In genomic region chr7:159026271-159027047, GRCh38 we compare ENCODE assay signal across 14 cellular contexts.
DNase-seq lines count a peak whose midpoint lies in the region; ATAC-seq and TF ChIP-seq lines count a peak whose summit lies in the region.
"Had no signal": no experiment of that assay in that cellular context is flagged by ENCODE, and none has a peak within 500 bp of the region (broad histone marks: within the 10 kb centered on the region; RNA-seq: fewer than 3 reads in every experiment).

No MANE protein-coding gene starts in this region.

- H3K4me3 Mint-ChIP-seq in GM23338, result no peak overlapping the region
- no peak overlapping the region for H3K4me3 Mint-ChIP-seq in activated naive CD8-positive, alpha-beta T cell treated with anti-CD3 and anti-CD28 coated beads, Interleukin-2, amount 50 U/mL, for 24 hours

- H3K27ac ChIP-seq in BLaER1 (no peak overlapping the region), GM23338 (ENCODE audit: low read depth) (no peak overlapping the region), substantia nigra (ENCODE audit: low read depth, low read length, poor library complexity, severe bottlenecking) (no peak overlapping the region)
- H3K27ac ChIP-seq: SJSA1 had no signal

- H3K4me3 ChIP-seq in BLaER1 (no peak overlapping the region), GM23338 (no peak overlapping the region)
- H3K4me3 ChIP-seq: SJSA1 had no signal

- peaks cover 13% of the 10 kb centered on the region for H3K27me3 Mint-ChIP-seq in GM23338 (ENCODE audit: insufficient read depth, low read depth, poor library complexity)
- H3K27me3 Mint-ChIP-seq in activated naive CD8-positive, alpha-beta T cell treated with anti-CD3 and anti-CD28 coated beads, Interleukin-2, amount 50 U/mL, for 24 hours, result peaks cover 26% of the 10 kb centered on the region

- H3K4me1 ChIP-seq in BLaER1 (peaks cover 77% of the 10 kb centered on the region), GM23338 (ENCODE audit: insufficient read depth) (no peaks in the 10 kb centered on the region; the same call in 1 of the 2 replicates)

- H4K20me1 ChIP-seq in BLaER1 (no peaks in the 10 kb centered on the region; the same call in 1 of the 2 replicates), GM23338 (replicated peaks; ENCODE audit: insufficient read depth) (no peaks in the 10 kb centered on the region)

- no peaks in the 10 kb centered on the region for H3K9me3 ChIP-seq in BLaER1
- H3K9me3 ChIP-seq: SJSA1 had no signal

- no peak overlapping the region for H3K9ac ChIP-seq in BLaER1

- peaks cover 70% of the 10 kb centered on the region for H3K9me3 Mint-ChIP-seq in GM23338
- no peaks in the 10 kb centered on the region for H3K9me3 Mint-ChIP-seq in activated naive CD8-positive, alpha-beta T cell treated with anti-CD3 and anti-CD28 coated beads, Interleukin-2, amount 50 U/mL, for 24 hours

- H3K27me3 ChIP-seq in BLaER1, result peaks cover 73% of the 10 kb centered on the region
- no peaks in the 10 kb centered on the region for H3K27me3 ChIP-seq in GM23338 (ENCODE audit: insufficient read depth)

- H3K9me2 ChIP-seq in GM23338 (ENCODE audit: insufficient read depth), result no peaks in the 10 kb centered on the region

- H3F3A ChIP-seq in GM23338 (replicated peaks; ENCODE audit: low read depth), result no peaks in the 10 kb centered on the region

- TF ChIP-seq CTCF in GM23338 (conservative IDR thresholded peaks at IDR 0.05; ENCODE audit: low read depth in 2 of 2), result no peak

- peaks cover 9% of the 10 kb centered on the region; the same call in 2 of the 3 replicates for H3K4me1 Mint-ChIP-seq in GM23338
- peaks cover 10% of the 10 kb centered on the region for H3K4me1 Mint-ChIP-seq in activated naive CD8-positive, alpha-beta T cell treated with anti-CD3 and anti-CD28 coated beads, Interleukin-2, amount 50 U/mL, for 24 hours

- H3K36me3 Mint-ChIP-seq in GM23338 (ENCODE audit: low read depth), result peaks cover 11% of the 10 kb centered on the region; the same call in 2 of the 3 replicates
- no peaks in the 10 kb centered on the region for H3K36me3 Mint-ChIP-seq in activated naive CD8-positive, alpha-beta T cell treated with anti-CD3 and anti-CD28 coated beads, Interleukin-2, amount 50 U/mL, for 24 hours (ENCODE audit: low read depth)
- H3K36me3 Mint-ChIP-seq: CD4-positive, CD25-positive, alpha-beta regulatory T cell had no signal

- H3K27ac Mint-ChIP-seq in GM23338, result no peak overlapping the region
- H3K27ac Mint-ChIP-seq in activated naive CD8-positive, alpha-beta T cell treated with anti-CD3 and anti-CD28 coated beads, Interleukin-2, amount 50 U/mL, for 24 hours, result no peak overlapping the region
- H3K27ac Mint-ChIP-seq: CD4-positive, CD25-positive, alpha-beta regulatory T cell had no signal

- no peaks in the 10 kb centered on the region for H3K79me2 ChIP-seq in GM23338 (replicated peaks; ENCODE audit: insufficient read depth)

- ATAC-seq in GM23338 (no peak; the same call in 2 of the 3 replicates), HG02610 (IDR thresholded peaks at IDR 0.05; ENCODE audit: unreplicated experiment) (no peak), GM19035 (IDR thresholded peaks at IDR 0.05; ENCODE audit: unreplicated experiment) (no peak)
- ATAC-seq in activated naive CD8-positive, alpha-beta T cell treated with anti-CD3 and anti-CD28 coated beads, Interleukin-2, amount 50 U/mL, for 24 hours, result no peak
- ATAC-seq: right cardiac atrium had no signal

- H3K4me2 ChIP-seq in BLaER1 (peak overlapping the region; percentile 95), GM23338 (no peak overlapping the region)

- H3K36me3 ChIP-seq in BLaER1 (no peaks in the 10 kb centered on the region), GM23338 (ENCODE audit: insufficient read depth) (no peaks in the 10 kb centered on the region)
- H3K36me3 ChIP-seq: SJSA1 had no signal

- DNase-seq in GM23338 (ENCODE audit: low spot score) (peak; percentile 17), mesenteric fat pad (ENCODE audit: low spot score) (peak; percentile 84), substantia nigra (lab: John Stamatoyannopoulos, UW) (no peak), hippocampal formation (lab: John Stamatoyannopoulos, UW) (no peak)
- peak; percentile 13 for DNase-seq in activated naive CD8-positive, alpha-beta T cell treated with anti-CD3 and anti-CD28 coated beads, Interleukin-2, amount 50 U/mL, for 24 hours
- DNase-seq: activated gamma-delta T cell treated with Interleukin-2 at 50 U/mL for 16 hours, KBM-7, NCI-H1694 had no signal

- no peak overlapping the region for H2AFZ ChIP-seq in GM23338

TF ChIP-seq in GM23338, 12 proteins besides CTCF, POLR2A, EP300 and RAD21 (continues in another document):
- TF ChIP-seq STAT1 (IDR thresholded peaks at IDR 0.05; ENCODE audit: unreplicated experiment) (no peak), EZH2phosphoT487 (IDR thresholded peaks at IDR 0.05; ENCODE audit: unreplicated experiment) (no peak), ZNF462 (CRISPR knock-in tag; IDR thresholded peaks at IDR 0.05) (no peak), ETS1 (IDR thresholded peaks at IDR 0.05) (no peak)

Comparison
In these comparisons a context has a peak if more than half of its experiments do, and no peak if none do; other contexts are left out.
1. DNase-seq: peak in GM23338 (single experiment), activated naive CD8-positive, alpha-beta T cell treated with anti-CD3 and anti-CD28 coated beads, Interleukin-2, amount 50 U/mL, for 24 hours (single experiment) and mesenteric fat pad (single experiment); none in substantia nigra (0 of 49) and hippocampal formation (0 of 2).